In the genomic region with DNA sequence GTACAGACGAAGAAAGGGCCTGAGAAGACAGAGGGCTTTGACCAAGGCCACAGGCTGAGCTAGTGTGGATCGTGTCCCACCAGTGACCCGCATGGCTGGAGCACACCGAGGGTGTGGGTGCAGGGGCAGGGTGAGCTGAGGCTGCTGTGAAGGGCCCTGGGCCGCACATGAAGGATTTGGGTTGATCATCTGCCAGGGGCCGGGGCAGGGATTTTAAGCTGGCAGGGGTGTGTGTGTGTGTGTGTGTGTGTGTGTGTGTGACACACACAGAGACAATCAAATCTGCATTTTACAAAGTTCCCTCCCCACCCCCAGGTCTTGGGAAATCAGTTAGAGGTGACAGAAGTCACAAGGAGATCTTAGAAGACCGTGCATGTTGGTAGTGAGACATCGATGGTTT, we compare ENCODE assay signal across 36 cellular contexts.
"Had no signal": no experiment of that assay in that cellular context is flagged by ENCODE, and none has a peak within 500 bp of the region (broad histone marks: within the 10 kb centered on the region; RNA-seq: fewer than 3 reads in every experiment).

No MANE protein-coding gene starts in this region.

- H3K9me3 ChIP-seq: MG63, Peyer's patch had no signal

- H3K36me3 Mint-ChIP-seq: activated CD4-positive, alpha-beta memory T cell treated with anti-CD3 and anti-CD28 coated beads for 36 hours; activated naive CD8-positive, alpha-beta T cell treated with anti-CD3 and anti-CD28 coated beads for 36 hours had no signal

- H3K27ac ChIP-seq: brain microvascular endothelial cell, Peyer's patch, VCaP had no signal

- H3K9me3 Mint-ChIP-seq: activated B cell treated with CpG ODN at 0.5 μM for 24 hours; activated CD4-positive, alpha-beta memory T cell treated with anti-CD3 and anti-CD28 coated beads for 36 hours; activated naive CD4-positive, alpha-beta T cell treated with anti-CD3 and anti-CD28 coated beads for 36 hours; activated naive CD8-positive, alpha-beta T cell treated with anti-CD3 and anti-CD28 coated beads for 36 hours; activated T-cell treated with anti-CD3 and anti-CD28 coated beads, Interleukin-2, amount 50 U/mL, for 4 hours; activated T-helper 1 cell treated with anti-CD3 and anti-CD28 coated beads, Interleukin-12 subunit alpha, Interleukin-12 subunit beta, Interleukin-2, Interleukin-4 antibody, amounts not matched to agents 30 ng/mL and 10 ng/mL and 1 ng/mL, durations not matched to agents 14 hours and 24 hours and 36 hours had no signal

- H3K36me3 ChIP-seq: brain microvascular endothelial cell, MG63, Peyer's patch had no signal

- H3K4me1 ChIP-seq: Peyer's patch had no signal

- H3K4me3 ChIP-seq: MG63, Peyer's patch had no signal

- ATAC-seq: activated T-cell treated with anti-CD3 and anti-CD28 coated beads, Interleukin-2, amount 50 U/mL, for 4 hours; PC-3; SK-N-SH treated with all-trans-retinoic acid at 6 μM for 48 hours had no signal

- H3K4me3 Mint-ChIP-seq: activated B cell treated with CpG ODN at 0.5 μM for 24 hours; activated CD4-positive, alpha-beta memory T cell treated with anti-CD3 and anti-CD28 coated beads for 36 hours; activated naive CD4-positive, alpha-beta T cell treated with anti-CD3 and anti-CD28 coated beads for 36 hours; activated naive CD8-positive, alpha-beta T cell treated with anti-CD3 and anti-CD28 coated beads for 36 hours; activated T-cell treated with anti-CD3 and anti-CD28 coated beads, Interleukin-2, amount 50 U/mL, for 4 hours; activated T-helper 1 cell treated with anti-CD3 and anti-CD28 coated beads, Interleukin-12 subunit alpha, Interleukin-12 subunit beta, Interleukin-2, Interleukin-4 antibody, amounts not matched to agents 30 ng/mL and 10 ng/mL and 1 ng/mL, durations not matched to agents 14 hours and 24 hours and 36 hours had no signal

- DNase-seq: activated B cell treated with CpG ODN at 0.5 μM for 24 hours; activated CD4-positive, alpha-beta memory T cell treated with anti-CD3 and anti-CD28 coated beads for 36 hours; activated CD4-positive, alpha-beta T cell treated with anti-CD3 and anti-CD28 coated beads for 4 hours; activated CD4-positive, alpha-beta T cell treated with anti-CD3 and anti-CD28 coated beads, Interleukin-2, amount 50 U/mL, for 1 hour; activated CD4-positive, CD25-positive, alpha-beta regulatory T cell treated with anti-CD3 and anti-CD28 coated beads, Interleukin-2, amount 50 U/mL, for 72 hours; activated CD8-positive, alpha-beta memory T cell treated with anti-CD3 and anti-CD28 coated beads, Interleukin-2, amount 50 U/mL, for 4 hours; activated gamma-delta T cell treated with Interleukin-2 at 50 U/mL for 16 hours; activated naive CD4-positive, alpha-beta T cell treated with anti-CD3 and anti-CD28 coated beads for 36 hours; activated naive CD8-positive, alpha-beta T cell treated with anti-CD3 and anti-CD28 coated beads for 36 hours; activated T-cell treated with anti-CD3 and anti-CD28 coated beads for 4 hours; activated T-cell treated with anti-CD3 and anti-CD28 coated beads, Interleukin-2, amount 50 U/mL, for 4 hours; amniotic stem cell; aorta; brain microvascular endothelial cell; central memory CD4-positive, alpha-beta T cell; Kasumi-1; KG1; MG63; NCI-H1092; NCI-H1436 treated with DMSO at 0.1 percent for 48 hours; NCI-H1694 treated with DMSO at 0.1 percent for 48 hours; NCI-H2029; NCI-H345; NCI-H526; NCI-H748 treated with DMSO at 0.1 percent for 48 hours; NK-92 treated with Interleukin-12 subunit alpha and Interleukin-12 subunit beta, amount 100 ng/mL, for 24 hours; PC-3; Peyer's patch; RPMI8226; SIG-M5; T-helper 1 cell; T-helper 2 cell; T-helper 9 cell had no signal

- H3K4me1 Mint-ChIP-seq: activated B cell treated with CpG ODN at 0.5 μM for 24 hours; activated naive CD8-positive, alpha-beta T cell treated with anti-CD3 and anti-CD28 coated beads for 36 hours had no signal

- H3K27me3 ChIP-seq: brain microvascular endothelial cell, MG63, Peyer's patch had no signal

- H3K27ac Mint-ChIP-seq: activated B cell treated with CpG ODN at 0.5 μM for 24 hours; activated CD4-positive, alpha-beta memory T cell treated with anti-CD3 and anti-CD28 coated beads for 36 hours; activated naive CD4-positive, alpha-beta T cell treated with anti-CD3 and anti-CD28 coated beads for 36 hours; activated naive CD8-positive, alpha-beta T cell treated with anti-CD3 and anti-CD28 coated beads for 36 hours; activated T-helper 1 cell treated with anti-CD3 and anti-CD28 coated beads, Interleukin-12 subunit alpha, Interleukin-12 subunit beta, Interleukin-2, Interleukin-4 antibody, amounts not matched to agents 30 ng/mL and 10 ng/mL and 1 ng/mL, durations not matched to agents 14 hours and 24 hours and 36 hours had no signal
